ENCODE assay signal across 9 cellular contexts in genomic region chr1:212752934-212753497, GRCh38. TPM values are rescaled to one million over a fixed set of nuclear protein-coding genes. Genes with fewer than 3 reads are reported as not detected.
DNase-seq lines count a peak whose midpoint lies in the region; ATAC-seq and TF ChIP-seq lines count a peak whose summit lies in the region.
"Had no signal": no experiment of that assay in that cellular context is flagged by ENCODE, and none has a peak within 500 bp of the region (broad histone marks: within the 10 kb centered on the region; RNA-seq: fewer than 3 reads in every experiment).

No MANE protein-coding gene starts in this region.

- TF ChIP-seq POLR2A in stomach (IDR thresholded peaks at IDR 0.05): no peak

- H3K36me3 Mint-ChIP-seq in activated T-cell treated with anti-CD3 and anti-CD28 coated beads, Interleukin-2, amount 50 U/mL, for 4 hours (ENCODE audit: insufficient read depth): peaks cover 14% of the 10 kb centered on the region
- no peaks in the 10 kb centered on the region for H3K36me3 Mint-ChIP-seq in effector memory CD8-positive, alpha-beta T cell (ENCODE audit: insufficient read depth)

- H3K9me3 ChIP-seq in stomach (no peaks in the 10 kb centered on the region), aorta (ENCODE audit: control insufficient read depth, low read length) (no peaks in the 10 kb centered on the region)

- H3K27ac ChIP-seq in stomach: peak overlapping the region in 3 of 5 donors; percentile 29 to 79 (median 59)
- H3K27ac ChIP-seq in aorta (ENCODE audit: low read depth in 1 of 2, low read length in 2 of 2): no peak overlapping the region

- H3K36me3 ChIP-seq in stomach (peaks cover 0 to 14% (median 11%) of the 10 kb centered on the region in 4 donors), aorta (ENCODE audit: control insufficient read depth in 1 of 2, insufficient read depth in 2 of 2, low read length in 1 of 2) (no peaks in the 10 kb centered on the region)

- no peaks in the 10 kb centered on the region for H3K27me3 Mint-ChIP-seq in activated T-cell treated with anti-CD3 and anti-CD28 coated beads, Interleukin-2, amount 50 U/mL, for 4 hours (ENCODE audit: low read depth)
- no peaks in the 10 kb centered on the region for H3K27me3 Mint-ChIP-seq in effector memory CD8-positive, alpha-beta T cell

- 50 to 71% (median 64%) methylated on average over 3 of the region's 3 CpGs for WGBS in stomach, 5 donors
- 81 to 84% methylated on average over 3 of the region's 3 CpGs for WGBS in aorta, 2 donors

- H3K27me3 ChIP-seq in stomach (no peaks in the 10 kb centered on the region), aorta (ENCODE audit: control insufficient read depth in 1 of 2, insufficient read depth in 2 of 2, low read length in 1 of 2) (no peaks in the 10 kb centered on the region)

- H3K4me1 ChIP-seq in stomach: peaks cover 0 to 50% (median 20%) of the 10 kb centered on the region in 4 donors
- H3K4me1 ChIP-seq in aorta (ENCODE audit: control insufficient read depth in 1 of 2, insufficient read depth in 2 of 2, low read length in 2 of 2): no peaks in the 10 kb centered on the region

- TF ChIP-seq EP300 in stomach (IDR thresholded peaks at IDR 0.05): no peak

- ATAC-seq in activated T-cell treated with anti-CD3 and anti-CD28 coated beads, Interleukin-2, amount 50 U/mL, for 4 hours: peak; percentile 49 to 55
- peak; percentile 37 for ATAC-seq in HG03439 (IDR thresholded peaks at IDR 0.05; ENCODE audit: unreplicated experiment)
- ATAC-seq in effector memory CD8-positive, alpha-beta T cell (replicated peaks): peak; percentile 27
- ATAC-seq in aorta (ENCODE audit: low FRiP score): no peak

- no peaks in the 10 kb centered on the region for H3K9me3 Mint-ChIP-seq in activated T-cell treated with anti-CD3 and anti-CD28 coated beads, Interleukin-2, amount 50 U/mL, for 4 hours
- no peaks in the 10 kb centered on the region for H3K9me3 Mint-ChIP-seq in effector memory CD8-positive, alpha-beta T cell

- H3K4me3 Mint-ChIP-seq in activated T-cell treated with anti-CD3 and anti-CD28 coated beads, Interleukin-2, amount 50 U/mL, for 4 hours: peak overlapping the region; percentile 71
- peak overlapping the region; percentile 3 to 4 for H3K4me3 Mint-ChIP-seq in effector memory CD8-positive, alpha-beta T cell

- H3K27ac Mint-ChIP-seq in effector memory CD8-positive, alpha-beta T cell: peak overlapping the region; percentile 4 to 47

- H3K4me1 Mint-ChIP-seq in activated T-cell treated with anti-CD3 and anti-CD28 coated beads, Interleukin-2, amount 50 U/mL, for 4 hours (ENCODE audit: low read depth): peaks cover 47% of the 10 kb centered on the region
- H3K4me1 Mint-ChIP-seq in effector memory CD8-positive, alpha-beta T cell (ENCODE audit: low read depth in 2 of 2): peaks cover 16 to 26% of the 10 kb centered on the region in 2 donors

- H3K4me3 ChIP-seq in stomach (peak overlapping the region in 2 of 4 donors; percentile 2), aorta (ENCODE audit: low read length in 2 of 2) (no peak overlapping the region)

- no peak for TF ChIP-seq CTCF in stomach (IDR thresholded peaks at IDR 0.05)

- no peak for DNase-seq in activated T-cell treated with anti-CD3 and anti-CD28 coated beads, Interleukin-2, amount 50 U/mL, for 4 hours
- DNase-seq in activated T-cell treated with anti-CD3 and anti-CD28 coated beads for 4 hours: no peak
- DNase-seq in effector memory CD8-positive, alpha-beta T cell: no peak
- no peak for DNase-seq in stomach
- DNase-seq in NCI-H446 (lab: John Stamatoyannopoulos, UW): no peak
- no peak for DNase-seq in NCI-H82 (lab: John Stamatoyannopoulos, UW)
- no peak for DNase-seq in aorta
- DNase-seq: NCI-H2227 treated with DMSO at 0.1 percent for 48 hours had no signal

- intact Hi-C loops in stomach (cut with DNase I; ENCODE audit: low total_unique reads): no loop called here
- intact Hi-C loops in aorta (cut with DNase I): no loop called here

RNA-seq across cellular contexts. Expression of gene NSL1, which starts 38.6 kb away (rescaled TPM):
- total RNA-seq in activated T-cell treated with anti-CD3 and anti-CD28 coated beads, Interleukin-2, amount 50 U/mL, for 4 hours: 10 to 100 TPM; 31.1 to 39.8 (median 31.8) TPM
- total RNA-seq in stomach (100 to 1,000 TPM in 1 of 5 donors, 10 to 100 TPM in 4; 23.2 to 170 (median 54.2) TPM), aorta (10 to 100 TPM; 26.3 to 30.5 TPM)
- polyA plus RNA-seq in stomach (10 to 100 TPM; 10.2 to 23.8 (median 21.8) TPM), aorta (10 to 100 TPM; 17.7 to 29.2 TPM)

RNA-seq across cellular contexts. Expression of gene TATDN3, which starts 38.7 kb away (rescaled TPM):
- 10 to 100 TPM; 15.5 to 20.1 (median 15.8) TPM for total RNA-seq in activated T-cell treated with anti-CD3 and anti-CD28 coated beads, Interleukin-2, amount 50 U/mL, for 4 hours
- total RNA-seq in stomach: 10 to 100 TPM in 2 of 5 donors, 1 to 10 TPM in 3; 2.6 to 52.2 (median 9.3) TPM
- polyA plus RNA-seq in stomach: 10 to 100 TPM in 2 of 3 donors, 1 to 10 TPM in 1; 8.1 to 11.2 (median 11.1) TPM
- 10 to 100 TPM; 10.9 to 11.4 TPM for total RNA-seq in aorta
- polyA plus RNA-seq in aorta: 10 to 100 TPM; 10.1 to 27.0 TPM

RNA-seq across cellular contexts. Expression of gene BATF3, which starts 53.4 kb away (rescaled TPM):
- 10 to 100 TPM; 54.2 to 75.8 (median 64.8) TPM for total RNA-seq in activated T-cell treated with anti-CD3 and anti-CD28 coated beads, Interleukin-2, amount 50 U/mL, for 4 hours
- 1 to 10 TPM in 2 of 5 donors, not detected in 3; 1.1 to 1.2 TPM for total RNA-seq in stomach
- polyA plus RNA-seq in stomach: 1 to 10 TPM; 4.1 to 6.9 (median 5.3) TPM
- 10 to 100 TPM in 1 of 2 donors, 1 to 10 TPM in 1; 5.5 to 13.9 TPM for total RNA-seq in aorta
- polyA plus RNA-seq in aorta: 1 to 10 TPM; 5.9 to 8.8 TPM

Comparison
In these comparisons a context has a peak if more than half of its experiments do, and no peak if none do; other contexts are left out.
1. H3K27ac ChIP-seq: peak in stomach (3 of 5); none in aorta (0 of 2).